27 cellular contexts compared by ENCODE assay signal in genomic region chr9:126589349-126589748, GRCh38. TPM values are rescaled to one million over a fixed set of nuclear protein-coding genes. Genes with fewer than 3 reads are reported as not detected.
"Had no signal": no experiment of that assay in that cellular context is flagged by ENCODE, and none has a peak within 500 bp of the region (broad histone marks: within the 10 kb centered on the region; RNA-seq: fewer than 3 reads in every experiment).

No MANE protein-coding gene starts in this region.

- H3K36me3 ChIP-seq: breast epithelium had no signal

- DNase-seq: activated CD4-positive, alpha-beta T cell treated with anti-CD3 and anti-CD28 coated beads for 48 hours; activated CD4-positive, alpha-beta T cell treated with anti-CD3 and anti-CD28 coated beads, Interleukin-2, amount 50 U/mL, for 4 hours; activated CD4-positive, CD25-positive, alpha-beta regulatory T cell treated with anti-CD3 and anti-CD28 coated beads, Interleukin-2, amount 50 U/mL, for 72 hours; activated CD8-positive, alpha-beta T cell treated with anti-CD3 and anti-CD28 coated beads, Interleukin-2, amount 10 ng/mL, durations not matched to agents 7 days and 5 days; activated effector memory CD4-positive, alpha-beta T cell treated with Interleukin-2 at 50 U/mL for 16 hours; activated naive CD4-positive, alpha-beta T cell; activated T-cell treated with anti-CD3 and anti-CD28 coated beads, Interleukin-2, amount 50 U/mL, for 24 hours; aorta; NCI-H1092 treated with DMSO at 0.1 percent for 48 hours; NCI-H1417 treated with DMSO at 0.1 percent for 48 hours; NCI-H1694; NCI-H2029; NCI-H2107; NCI-H2171 treated with DMSO at 0.1 percent for 48 hours; NCI-H226; NCI-H526 treated with DMSO at 0.1 percent for 48 hours; NCI-H82; T-helper 9 cell had no signal

- ATAC-seq: activated CD8-positive, alpha-beta T cell treated with anti-CD3 and anti-CD28 coated beads, Interleukin-2, amount 10 ng/mL, durations not matched to agents 7 days and 5 days; WTC11 had no signal

- H3K4me1 Mint-ChIP-seq: activated naive CD4-positive, alpha-beta T cell treated with anti-CD3 and anti-CD28 coated beads, Interleukin-2, amount 50 U/mL, for 24 hours had no signal

- H3K27ac ChIP-seq: KMS-11 had no signal

- H3K9me3 Mint-ChIP-seq: activated naive CD4-positive, alpha-beta T cell treated with anti-CD3 and anti-CD28 coated beads, Interleukin-2, amount 50 U/mL, for 24 hours; activated T-cell treated with anti-CD3 and anti-CD28 coated beads, Interleukin-2, amount 50 U/mL, for 24 hours; activated T-helper 1 cell treated with anti-CD3 and anti-CD28 coated beads, Interleukin-12 subunit alpha, Interleukin-12 subunit beta, Interleukin-2, Interleukin-4 antibody, amounts not matched to agents 30 ng/mL and 10 ng/mL and 1 ng/mL, durations not matched to agents 14 hours and 24 hours and 36 hours; T-helper 1 cell treated with Interleukin-12 subunit alpha and Interleukin-12 subunit beta and Interleukin-4 antibody, amounts not matched to agents 30 μg/mL and 1 μg/mL, for 36 hours had no signal

- H3K4me3 Mint-ChIP-seq: activated CD8-positive, alpha-beta T cell treated with anti-CD3 and anti-CD28 coated beads, Interleukin-2, amount 10 ng/mL, durations not matched to agents 7 days and 5 days; activated naive CD4-positive, alpha-beta T cell treated with anti-CD3 and anti-CD28 coated beads, Interleukin-2, amount 50 U/mL, for 24 hours; activated T-cell treated with anti-CD3 and anti-CD28 coated beads, Interleukin-2, amount 50 U/mL, for 24 hours; activated T-helper 1 cell treated with anti-CD3 and anti-CD28 coated beads, Interleukin-12 subunit alpha, Interleukin-12 subunit beta, Interleukin-2, Interleukin-4 antibody, amounts not matched to agents 30 ng/mL and 10 ng/mL and 1 ng/mL, durations not matched to agents 14 hours and 24 hours and 36 hours; IgD-negative memory B cell; T-helper 1 cell treated with Interleukin-12 subunit alpha and Interleukin-12 subunit beta and Interleukin-4 antibody, amounts not matched to agents 30 μg/mL and 1 μg/mL, for 36 hours; WTC11 had no signal

- H3K4me3 ChIP-seq: breast epithelium had no signal

- H3K9me3 ChIP-seq: breast epithelium had no signal

- H3K27me3 ChIP-seq: breast epithelium had no signal

- H3K36me3 Mint-ChIP-seq: activated naive CD4-positive, alpha-beta T cell treated with anti-CD3 and anti-CD28 coated beads, Interleukin-2, amount 50 U/mL, for 24 hours; IgD-negative memory B cell; WTC11 had no signal

- H3K4me1 ChIP-seq: breast epithelium had no signal

- H3K27ac Mint-ChIP-seq: activated CD8-positive, alpha-beta T cell treated with anti-CD3 and anti-CD28 coated beads, Interleukin-2, amount 10 ng/mL, durations not matched to agents 7 days and 5 days; activated naive CD4-positive, alpha-beta T cell treated with anti-CD3 and anti-CD28 coated beads, Interleukin-2, amount 50 U/mL, for 24 hours; activated T-cell treated with anti-CD3 and anti-CD28 coated beads, Interleukin-2, amount 50 U/mL, for 24 hours; activated T-helper 1 cell treated with anti-CD3 and anti-CD28 coated beads, Interleukin-12 subunit alpha, Interleukin-12 subunit beta, Interleukin-2, Interleukin-4 antibody, amounts not matched to agents 30 ng/mL and 10 ng/mL and 1 ng/mL, durations not matched to agents 14 hours and 24 hours and 36 hours; T-helper 1 cell treated with Interleukin-12 subunit alpha and Interleukin-12 subunit beta and Interleukin-4 antibody, amounts not matched to agents 30 μg/mL and 1 μg/mL, for 36 hours; WTC11 had no signal

RNA-seq across cellular contexts. Expression of gene LMX1B, which starts 24.4 kb away (rescaled TPM):
- total RNA-seq: activated CD8-positive, alpha-beta T cell treated with anti-CD3 and anti-CD28 coated beads, Interleukin-2, amount 10 ng/mL, durations not matched to agents 7 days and 5 days; activated T-helper 1 cell treated with anti-CD3 and anti-CD28 coated beads, Interleukin-12 subunit alpha, Interleukin-12 subunit beta, Interleukin-2, Interleukin-4 antibody, amounts not matched to agents 30 ng/mL and 10 ng/mL and 1 ng/mL, durations not matched to agents 14 hours and 24 hours and 36 hours; OCI-LY7; RPMI7951 had no signal
- polyA plus RNA-seq: aorta, IgD-negative memory B cell had no signal
